ENCODE assay signal across 8 cellular contexts in genomic region chr1:147526501-147526900, GRCh38.
"Had no signal": no experiment of that assay in that cellular context is flagged by ENCODE, and none has a peak within 500 bp of the region (broad histone marks: within the 10 kb centered on the region; RNA-seq: fewer than 3 reads in every experiment).

No MANE protein-coding gene starts in this region.

- H3K4me3 ChIP-seq: GM12878 had no signal

- DNase-seq: GDM1, GF-D8 had no signal

- ATAC-seq: GM12878 had no signal

- FAIRE-seq: G401.6, GM12878, GM12891, GM12892, GM18507, GM19239 had no signal
